Comparison of ENCODE assay signal across 17 cellular contexts in the genomic region with DNA sequence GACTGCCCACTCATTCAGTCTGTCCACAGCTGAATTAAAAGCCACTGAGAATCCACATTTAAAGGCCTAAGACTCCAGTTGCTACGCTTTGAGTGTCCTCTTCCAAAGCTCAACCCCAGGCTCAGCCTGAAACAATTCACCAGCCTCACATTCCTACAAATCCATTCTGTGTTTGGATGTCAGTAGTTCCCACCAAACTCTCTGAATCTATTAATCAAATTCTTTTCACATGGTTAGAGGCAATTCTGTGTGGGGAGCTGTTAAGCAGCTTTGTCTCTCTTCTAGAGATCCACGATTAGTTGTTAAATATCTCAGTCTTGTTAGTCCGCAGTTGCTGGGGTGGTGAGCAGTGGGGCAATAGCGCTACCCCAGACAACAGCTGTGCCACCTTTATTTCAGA.
A peak's percentile ranks its signal among the peaks of the same experiment; 100 is the strongest.
DNase-seq lines count a peak whose midpoint lies in the region; ATAC-seq and TF ChIP-seq lines count a peak whose summit lies in the region.
"Had no signal": no experiment of that assay in that cellular context is flagged by ENCODE, and none has a peak within 500 bp of the region (broad histone marks: within the 10 kb centered on the region; RNA-seq: fewer than 3 reads in every experiment).

No MANE protein-coding gene starts in this region.

- no peak overlapping the region for H3K4me3 ChIP-seq in SJCRH30
- H3K4me3 ChIP-seq in thyroid gland (replicated peaks in 1 of 3) = no peak overlapping the region
- H3K4me3 ChIP-seq in mucosa of descending colon = no peak overlapping the region
- H3K4me3 ChIP-seq: A549, SJSA1 had no signal

- H3K36me3 Mint-ChIP-seq in chondrocyte (ENCODE audit: low read depth) = peaks cover 1% of the 10 kb centered on the region
- H3K36me3 Mint-ChIP-seq in nephron (ENCODE audit: low read depth) = no peaks in the 10 kb centered on the region
- no peaks in the 10 kb centered on the region for H3K36me3 Mint-ChIP-seq in activated CD8-positive, alpha-beta T cell treated with anti-CD3 and anti-CD28 coated beads, Interleukin-2, amount 10 ng/mL, durations not matched to agents 7 days and 5 days (ENCODE audit: low read depth)
- H3K36me3 Mint-ChIP-seq: CD4-positive, CD25-positive, alpha-beta regulatory T cell had no signal

- no peak for TF ChIP-seq POLR2A in thyroid gland (IDR thresholded peaks at IDR 0.05)

- intact Hi-C loops in thyroid gland (cut with DNase I) = no loop called here
- intact Hi-C loops in mucosa of descending colon (cut with DNase I, micrococcal nuclease) = no loop called here

- no peak for ATAC-seq in mucosa of descending colon
- ATAC-seq in activated CD8-positive, alpha-beta T cell treated with anti-CD3 and anti-CD28 coated beads, Interleukin-2, amount 10 ng/mL, durations not matched to agents 7 days and 5 days = no peak
- ATAC-seq: A549 had no signal

- DNase-seq in SJCRH30 = peak; percentile 63 to 80
- no peak for DNase-seq in chondrocyte (ENCODE audit: low spot score)
- DNase-seq in thyroid gland = no peak
- DNase-seq in mucosa of descending colon = no peak
- no peak for DNase-seq in activated CD8-positive, alpha-beta T cell treated with anti-CD3 and anti-CD28 coated beads, Interleukin-2, amount 10 ng/mL, durations not matched to agents 7 days and 5 days
- DNase-seq in A172 (ENCODE audit: low spot score) = no peak
- DNase-seq: CD4-positive, CD25-positive, alpha-beta regulatory T cell; MV-4-11; NCI-H1105 treated with DMSO at 0.1 percent for 48 hours; NCI-H2029 treated with DMSO at 0.1 percent for 48 hours; NCI-H345; NCI-H524; NCI-H774 had no signal

- POLR2A ChIA-PET in activated CD8-positive, alpha-beta T cell treated with anti-CD3 and anti-CD28 coated beads, Interleukin-2, amount 10 ng/mL, durations not matched to agents 7 days and 5 days (lab: Charles Lee) = no interaction called here

- H3K27ac Mint-ChIP-seq in chondrocyte (ENCODE audit: unreplicated experiment) = peak overlapping the region; percentile 72
- peak overlapping the region; percentile 11 to 48 (median 34) for H3K27ac Mint-ChIP-seq in nephron
- no peak overlapping the region for H3K27ac Mint-ChIP-seq in activated CD8-positive, alpha-beta T cell treated with anti-CD3 and anti-CD28 coated beads, Interleukin-2, amount 10 ng/mL, durations not matched to agents 7 days and 5 days
- H3K27ac Mint-ChIP-seq: CD4-positive, CD25-positive, alpha-beta regulatory T cell; IgD-negative memory B cell had no signal

- WGBS in thyroid gland, 2 donors = 62 to 64% methylated on average over 4 of the region's 4 CpGs

- CTCF ChIA-PET in activated CD8-positive, alpha-beta T cell treated with anti-CD3 and anti-CD28 coated beads, Interleukin-2, amount 10 ng/mL, durations not matched to agents 7 days and 5 days (lab: Charles Lee) = no interaction called here

- H3K27me3 ChIP-seq in SJCRH30 (no peaks in the 10 kb centered on the region), thyroid gland (no peaks in the 10 kb centered on the region)
- H3K27me3 ChIP-seq: SJSA1 had no signal

- H3K4me3 Mint-ChIP-seq in chondrocyte (ENCODE audit: unreplicated experiment) (no peak overlapping the region), nephron (no peak overlapping the region)
- no peak overlapping the region for H3K4me3 Mint-ChIP-seq in activated CD8-positive, alpha-beta T cell treated with anti-CD3 and anti-CD28 coated beads, Interleukin-2, amount 10 ng/mL, durations not matched to agents 7 days and 5 days
- H3K4me3 Mint-ChIP-seq: CD4-positive, CD25-positive, alpha-beta regulatory T cell; IgD-negative memory B cell had no signal

- H3K36me3 ChIP-seq in SJCRH30 = no peaks in the 10 kb centered on the region
- no peaks in the 10 kb centered on the region for H3K36me3 ChIP-seq in thyroid gland
- no peaks in the 10 kb centered on the region for H3K36me3 ChIP-seq in mucosa of descending colon (ENCODE audit: low read depth)
- H3K36me3 ChIP-seq: SJSA1 had no signal

- no peaks in the 10 kb centered on the region for H3K9me3 ChIP-seq in SJCRH30 (replicated peaks)
- no peaks in the 10 kb centered on the region for H3K9me3 ChIP-seq in thyroid gland
- H3K9me3 ChIP-seq in mucosa of descending colon = no peaks in the 10 kb centered on the region
- H3K9me3 ChIP-seq: A549, SJSA1 had no signal

- TF ChIP-seq CTCF in chondrocyte (IDR thresholded peaks at IDR 0.05) = no peak
- no peak for TF ChIP-seq CTCF in nephron (IDR thresholded peaks at IDR 0.05; ENCODE audit: unreplicated experiment in 3 of 3)
- TF ChIP-seq CTCF in thyroid gland (IDR thresholded peaks at IDR 0.05) = no peak
- TF ChIP-seq CTCF in mucosa of descending colon (IDR thresholded peaks at IDR 0.05) = no peak

- no peaks in the 10 kb centered on the region for H3K27me3 Mint-ChIP-seq in chondrocyte (ENCODE audit: low read depth)
- H3K27me3 Mint-ChIP-seq in nephron (ENCODE audit: low read depth) = no peaks in the 10 kb centered on the region
- H3K27me3 Mint-ChIP-seq in activated CD8-positive, alpha-beta T cell treated with anti-CD3 and anti-CD28 coated beads, Interleukin-2, amount 10 ng/mL, durations not matched to agents 7 days and 5 days (ENCODE audit: low read depth) = no peaks in the 10 kb centered on the region
- H3K27me3 Mint-ChIP-seq: CD4-positive, CD25-positive, alpha-beta regulatory T cell; IgD-negative memory B cell had no signal

- peaks cover 35% of the 10 kb centered on the region for H3K4me1 Mint-ChIP-seq in chondrocyte (ENCODE audit: low read depth)
- peaks cover 28% of the 10 kb centered on the region for H3K4me1 Mint-ChIP-seq in nephron
- no peaks in the 10 kb centered on the region for H3K4me1 Mint-ChIP-seq in activated CD8-positive, alpha-beta T cell treated with anti-CD3 and anti-CD28 coated beads, Interleukin-2, amount 10 ng/mL, durations not matched to agents 7 days and 5 days (ENCODE audit: low read depth)
- H3K4me1 Mint-ChIP-seq: CD4-positive, CD25-positive, alpha-beta regulatory T cell had no signal

- H3K27ac ChIP-seq in SJCRH30 = peak overlapping the region; percentile 9; the same call in 1 of the 2 replicates
- peak overlapping the region; percentile 46 to 68 (median 58) for H3K27ac ChIP-seq in thyroid gland
- H3K27ac ChIP-seq: A549 had no signal

- H3K9me3 Mint-ChIP-seq in chondrocyte (ENCODE audit: low read depth) = peaks cover 15% of the 10 kb centered on the region
- H3K9me3 Mint-ChIP-seq in nephron = peaks cover 7% of the 10 kb centered on the region
- no peaks in the 10 kb centered on the region for H3K9me3 Mint-ChIP-seq in activated CD8-positive, alpha-beta T cell treated with anti-CD3 and anti-CD28 coated beads, Interleukin-2, amount 10 ng/mL, durations not matched to agents 7 days and 5 days (ENCODE audit: insufficient read depth)

- H3K4me1 ChIP-seq in SJCRH30 (peaks cover 22% of the 10 kb centered on the region), thyroid gland (peaks cover 27% of the 10 kb centered on the region in 2 donors), mucosa of descending colon (ENCODE audit: low read depth) (no peaks in the 10 kb centered on the region)
- H3K4me1 ChIP-seq: A549 had no signal

Comparison
In these comparisons a context has a peak if more than half of its experiments do, and no peak if none do; other contexts are left out.
1. DNase-seq: peak in SJCRH30 (2 of 2); none in chondrocyte (single experiment), thyroid gland (0 of 2), mucosa of descending colon (0 of 3), activated CD8-positive, alpha-beta T cell treated with anti-CD3 and anti-CD28 coated beads, Interleukin-2, amount 10 ng/mL, durations not matched to agents 7 days and 5 days (single experiment) and A172 (single experiment).